ENCODE assay signal across 19 cellular contexts in genomic region chr20:4192378-4193048, GRCh38. TPM values are rescaled to one million over a fixed set of nuclear protein-coding genes. Genes with fewer than 3 reads are reported as not detected.
DNase-seq lines count a peak whose midpoint lies in the region; ATAC-seq, FAIRE-seq and TF ChIP-seq lines count a peak whose summit lies in the region.
"Had no signal": no experiment of that assay in that cellular context is flagged by ENCODE, and none has a peak within 500 bp of the region (broad histone marks: within the 10 kb centered on the region; RNA-seq: fewer than 3 reads in every experiment).

No MANE protein-coding gene starts in this region.

- no peak overlapping the region for H4K8ac ChIP-seq in neuronal stem cell (ENCODE audit: low read depth, low read length)

- H4K91ac ChIP-seq in neuronal stem cell (ENCODE audit: low read depth, low read length, poor library complexity): no peak overlapping the region

- H3K4me1 ChIP-seq in HEK293 (ENCODE audit: control insufficient read depth, insufficient read depth, low read length): no peaks in the 10 kb centered on the region
- peaks cover 1 to 7% of the 10 kb centered on the region in 2 donors for H3K4me1 ChIP-seq in neuronal stem cell (ENCODE audit: control insufficient read depth in 2 of 2, insufficient read depth in 1 of 2, low read depth in 1 of 2, low read length in 2 of 2)

- no peaks in the 10 kb centered on the region for H3K79me1 ChIP-seq in neuronal stem cell (ENCODE audit: low read depth, low read length)

- H3K18ac ChIP-seq in neuronal stem cell (ENCODE audit: low read length): peak overlapping the region; percentile 40

- H3K4me3 Mint-ChIP-seq in Calu3 (ENCODE audit: low read depth, unreplicated experiment) (no peak overlapping the region), WTC11 (no peak overlapping the region)
- H3K4me3 Mint-ChIP-seq: activated naive CD8-positive, alpha-beta T cell; CD4-positive, CD25-positive, alpha-beta regulatory T cell; memory B cell; neural crest cell had no signal

- intact Hi-C loops in Calu3 (cut with micrococcal nuclease; ENCODE audit: unreplicated experiment): no loop called here

- H3K27me3 ChIP-seq in bronchial epithelial cell (ENCODE audit: control insufficient read depth, insufficient read depth, low read length) (no peaks in the 10 kb centered on the region), neuronal stem cell (ENCODE audit: control insufficient read depth in 3 of 3, insufficient read depth in 3 of 3, low read depth in 1 of 3, low read length in 3 of 3) (no peaks in the 10 kb centered on the region)

- H3K4me2 ChIP-seq in neuronal stem cell (ENCODE audit: insufficient read depth, low read length, poor library complexity, severe bottlenecking): no peak overlapping the region

- no TSS peak for BruUV-seq in Calu3 (replicated peaks; lab: Mats Ljungman, UMichigan)

- H3K14ac ChIP-seq in neuronal stem cell (ENCODE audit: low read length): no peak overlapping the region

- H2BK5ac ChIP-seq in neuronal stem cell (ENCODE audit: low read length): no peak overlapping the region

- POLR2A ChIA-PET in HEK293 (lab: Yijun Ruan, JAX): no interaction called here
- POLR2A ChIA-PET in WTC11 (lab: Charles Lee): no interaction called here

- no peaks in the 10 kb centered on the region for H3K27me3 Mint-ChIP-seq in Calu3 (ENCODE audit: unreplicated experiment)
- no peaks in the 10 kb centered on the region for H3K27me3 Mint-ChIP-seq in WTC11 (ENCODE audit: low read depth)
- H3K27me3 Mint-ChIP-seq: CD4-positive, CD25-positive, alpha-beta regulatory T cell had no signal

- no peak overlapping the region for H3K23ac ChIP-seq in neuronal stem cell (ENCODE audit: low read depth, low read length, poor library complexity)

- H2BK12ac ChIP-seq in neuronal stem cell (ENCODE audit: low read length): no peak overlapping the region

- H3K27ac ChIP-seq in HEK293 (ENCODE audit: extremely low read depth, low read depth, low read length) (no peak overlapping the region), neuronal stem cell (replicated peaks; ENCODE audit: low read length) (no peak overlapping the region)

- no peak for ATAC-seq in WTC11
- ATAC-seq in GM18861 (IDR thresholded peaks at IDR 0.05; ENCODE audit: unreplicated experiment): no peak
- ATAC-seq: SK-N-SH treated with all-trans-retinoic acid at 6 μM for 48 hours had no signal

- TF ChIP-seq CTCF in HEK293 (tag by site-specific recombination; IDR thresholded peaks at IDR 0.05) (no peak), bronchial epithelial cell (IDR thresholded peaks at IDR 0.05; ENCODE audit: insufficient read depth, low read length, severe bottlenecking) (no peak), Calu3 (IDR thresholded peaks at IDR 0.05; ENCODE audit: unreplicated experiment) (no peak), WTC11 (IDR thresholded peaks at IDR 0.05) (no peak)

- H3K4me3 ChIP-seq in HEK293 (ENCODE audit: low read depth, low read length) (no peak overlapping the region), bronchial epithelial cell (ENCODE audit: low read depth, low read length) (no peak overlapping the region), neuronal stem cell (ENCODE audit: low read length in 2 of 2) (no peak overlapping the region)

- no CpG with 5 or more reads among the region's 10 CpGs for WGBS in neuronal stem cell (ENCODE audit: extremely low coverage in 2 of 2, insufficient read length in 2 of 2, insufficient replicate concordance in 1 of 2), 2 donors

- H3K36me3 ChIP-seq in HEK293 (ENCODE audit: control insufficient read depth in 2 of 2, insufficient read depth in 1 of 2, low read length in 2 of 2): no peaks in the 10 kb centered on the region
- H3K36me3 ChIP-seq in bronchial epithelial cell (ENCODE audit: control insufficient read depth, insufficient read depth, low read length): no peaks in the 10 kb centered on the region
- H3K36me3 ChIP-seq in neuronal stem cell (replicated peaks in 1 of 2; ENCODE audit: control insufficient read depth in 2 of 2, insufficient read depth in 2 of 2, low read length in 2 of 2): no peaks in the 10 kb centered on the region

- no peaks in the 10 kb centered on the region for H3K36me3 Mint-ChIP-seq in Calu3 (ENCODE audit: insufficient read depth, unreplicated experiment)
- H3K36me3 Mint-ChIP-seq in WTC11: no peaks in the 10 kb centered on the region
- H3K36me3 Mint-ChIP-seq: activated naive CD8-positive, alpha-beta T cell; CD4-positive, CD25-positive, alpha-beta regulatory T cell; memory B cell had no signal

- DNase-seq in OCI-M1 (lab: John Stamatoyannopoulos, UW) (peak; percentile 88), bronchial epithelial cell (ENCODE audit: low read depth) (peak; percentile 87), neuronal stem cell (ENCODE audit: low spot score) (no peak), Calu3 (no peak), WTC11 (ENCODE audit: low spot score) (no peak), HT-29 (ENCODE audit: low spot score) (no peak)
- DNase-seq: activated CD4-positive, CD25-positive, alpha-beta regulatory T cell; activated CD8-positive, alpha-beta memory T cell treated with anti-CD3 and anti-CD28 coated beads, Interleukin-2, amount 50 U/mL, for 4 hours; CD4-positive, CD25-positive, alpha-beta regulatory T cell; IMR-90; NCI-H187; stimulated activated naive CD4-positive, alpha-beta T cell treated with Interleukin-2 at 50 U/mL for 16 hours had no signal

- H3K9me3 Mint-ChIP-seq in Calu3 (ENCODE audit: low read depth, unreplicated experiment): no peaks in the 10 kb centered on the region
- H3K9me3 Mint-ChIP-seq in WTC11: no peaks in the 10 kb centered on the region
- H3K9me3 Mint-ChIP-seq: neural crest cell had no signal

- CTCF ChIA-PET in HEK293 (lab: Yijun Ruan, JAX) (no interaction called here), Calu3 (lab: Charles Lee) (no interaction called here), WTC11 (lab: Charles Lee) (interaction anchor here (1.3 to 1.6 kb wide), 2 partner anchors 100 to 376 kb away, joined by 3 to 5 read pairs; no protein-coding TSS in a partner anchor)

- H3K4me1 Mint-ChIP-seq in Calu3 (ENCODE audit: low read depth, unreplicated experiment) (no peaks in the 10 kb centered on the region), WTC11 (peaks cover 11% of the 10 kb centered on the region)
- H3K4me1 Mint-ChIP-seq: CD4-positive, CD25-positive, alpha-beta regulatory T cell; memory B cell had no signal

- no peak overlapping the region for H3K27ac Mint-ChIP-seq in Calu3 (ENCODE audit: unreplicated experiment)
- no peak overlapping the region for H3K27ac Mint-ChIP-seq in WTC11
- H3K27ac Mint-ChIP-seq: activated naive CD8-positive, alpha-beta T cell; CD4-positive, CD25-positive, alpha-beta regulatory T cell; memory B cell had no signal

- H3K9me3 ChIP-seq in HEK293 (ENCODE audit: control insufficient read depth, insufficient read depth, low read depth, low read length): no peaks in the 10 kb centered on the region
- H3K9me3 ChIP-seq in neuronal stem cell (replicated peaks in 1 of 2; ENCODE audit: control insufficient read depth in 2 of 2, insufficient read depth in 1 of 2, low read depth in 1 of 2, low read length in 2 of 2): no peaks in the 10 kb centered on the region

- no peak overlapping the region for H3K4ac ChIP-seq in neuronal stem cell (ENCODE audit: low read length)

- H2BK15ac ChIP-seq in neuronal stem cell (ENCODE audit: low read length): no peak overlapping the region

- H3K9ac ChIP-seq in neuronal stem cell (ENCODE audit: low read depth, low read length, poor library complexity): no peak overlapping the region

- H2AK5ac ChIP-seq in neuronal stem cell (ENCODE audit: low read depth, low read length): no peak overlapping the region

- no peak overlapping the region for H2AFZ ChIP-seq in neuronal stem cell (ENCODE audit: low read length)

- FAIRE-seq in bronchial epithelial cell (lab: Jason Lieb, UNC): peak; percentile 93
- FAIRE-seq: G401.6 had no signal

- H2BK120ac ChIP-seq in neuronal stem cell (ENCODE audit: low read depth, low read length): no peak overlapping the region

TF ChIP-seq in HEK293, 187 proteins besides CTCF, POLR2A, EP300 and RAD21 (continues in another document):
- TF ChIP-seq ZNF701 (tag by site-specific recombination; IDR thresholded peaks at IDR 0.05) (no peak), GLIS1 (tag by site-specific recombination; IDR thresholded peaks at IDR 0.05) (peak; percentile 39; the same call in 1 of the 2 replicates), ZNF837 (tag by site-specific recombination; IDR thresholded peaks at IDR 0.05) (no peak), ZNF211 (tag by site-specific recombination; IDR thresholded peaks at IDR 0.05; ENCODE audit: low read depth) (no peak)

TF ChIP-seq in WTC11, 78 proteins besides CTCF, POLR2A, EP300 and RAD21 (continues in another document):
- no peak for TF ChIP-seq E2F4 (CRISPR knock-in tag; IDR thresholded peaks at IDR 0.05; ENCODE audit: borderline replicate concordance, low read depth)
- TF ChIP-seq GRHL2 (CRISPR knock-in tag; IDR thresholded peaks at IDR 0.05; ENCODE audit: insufficient replicate concordance, severe bottlenecking): no peak
- no peak for TF ChIP-seq MLX (CRISPR knock-in tag; IDR thresholded peaks at IDR 0.05)
- no peak for TF ChIP-seq RORB (CRISPR knock-in tag; IDR thresholded peaks at IDR 0.05)
- no peak for TF ChIP-seq ZNF263 (CRISPR knock-in tag; IDR thresholded peaks at IDR 0.05; ENCODE audit: low read depth)
- no peak for TF ChIP-seq ZNF671 (CRISPR knock-in tag; IDR thresholded peaks at IDR 0.05)
- TF ChIP-seq HMGA2 (CRISPR knock-in tag; IDR thresholded peaks at IDR 0.05): no peak

RNA-seq across cellular contexts. Expression of gene SMOX, which starts 43.9 kb away (rescaled TPM):
- total RNA-seq in bronchial epithelial cell (19.0 and 27.1 TPM in 2 replicates), Calu3 (2022) (17.0 and 17.5 TPM in 2 replicates), WTC11 (2021) (8.7 to 9.6 TPM (median 9.0 TPM) in 3 replicates)
- polyA plus RNA-seq in neuronal stem cell (2013, experiment 1 of 2): 18.2 TPM
- polyA plus RNA-seq in neuronal stem cell (2013, experiment 2 of 2): 16.8 TPM
- 28.1 and 31.0 TPM in 2 replicates for total RNA-seq in HT-29 (2014; rRNA removed; shearing (Covaris generic))

RNA-seq across cellular contexts. Expression of gene ADRA1D, which starts 56.6 kb away (rescaled TPM):
- total RNA-seq in bronchial epithelial cell: not detected in 2 replicates
- 0.24 TPM for polyA plus RNA-seq in neuronal stem cell (2013, experiment 1 of 2)
- 0.22 TPM for polyA plus RNA-seq in neuronal stem cell (2013, experiment 2 of 2)
- not detected in 2 replicates for total RNA-seq in Calu3 (2022)
- 0.41 to 0.57 TPM (median 0.48 TPM) in 3 replicates for total RNA-seq in WTC11 (2021)
- total RNA-seq in HT-29 (2014; rRNA removed; shearing (Covaris generic)): not detected in 2 replicates
- total RNA-seq: CD4-positive, CD25-positive, alpha-beta regulatory T cell had no signal
- polyA plus RNA-seq: CD4-positive, CD25-positive, alpha-beta regulatory T cell had no signal

Comparison
In these comparisons a context has a peak if more than half of its experiments do, and no peak if none do; other contexts are left out.
1. DNase-seq: peak in OCI-M1 (single experiment) and bronchial epithelial cell (single experiment); none in neuronal stem cell (single experiment), Calu3 (single experiment), WTC11 (single experiment) and HT-29 (single experiment).